25 cellular contexts compared by ENCODE assay signal in the genomic region with DNA sequence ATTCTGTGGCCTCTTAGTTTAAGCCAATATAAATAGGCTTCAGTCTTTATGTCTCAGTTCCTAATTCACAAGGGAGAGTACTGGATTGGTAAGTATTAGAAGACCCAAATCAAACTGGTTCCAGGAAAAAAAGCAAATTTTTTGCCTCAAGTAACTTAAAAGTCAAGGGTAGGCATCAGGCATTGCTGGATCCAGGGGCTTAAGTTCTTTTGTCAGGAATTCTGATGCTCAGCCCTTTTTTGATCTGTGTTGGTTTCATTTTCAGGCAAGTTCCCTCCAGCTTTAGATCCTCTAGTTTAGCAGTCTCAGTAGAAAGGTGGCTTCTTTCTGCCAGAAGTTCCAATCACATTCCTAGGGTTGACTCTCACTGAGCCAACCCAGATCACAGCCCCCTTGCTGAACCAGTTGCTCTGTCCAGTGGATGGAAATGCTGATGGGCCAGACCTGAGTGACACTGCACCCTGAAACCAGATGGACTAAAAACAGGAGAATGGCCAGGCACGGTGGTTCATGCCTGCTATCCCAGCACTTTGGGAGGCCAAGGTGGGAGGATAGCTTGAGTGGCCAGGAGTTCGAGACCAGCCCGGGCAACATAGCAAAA.
"Had no signal": no experiment of that assay in that cellular context is flagged by ENCODE, and none has a peak within 500 bp of the region (broad histone marks: within the 10 kb centered on the region; RNA-seq: fewer than 3 reads in every experiment).

No MANE protein-coding gene starts in this region.

- H3K4me3 ChIP-seq: breast epithelium, esophagus muscularis mucosa, left ventricle myocardium inferior, ovary, skin epidermis, testis had no signal

- DNase-seq: activated CD4-positive, alpha-beta T cell treated with anti-CD3 and anti-CD28 coated beads for 48 hours; activated CD4-positive, alpha-beta T cell treated with anti-CD3 and anti-CD28 coated beads, Interleukin-2, amount 50 U/mL, for 48 hours; activated CD8-positive, alpha-beta memory T cell treated with anti-CD3 and anti-CD28 coated beads for 24 hours; activated gamma-delta T cell treated with Interleukin-2 at 50 U/mL for 16 hours; activated naive CD4-positive, alpha-beta T cell treated with anti-CD3 and anti-CD28 coated beads, Interleukin-2, amount 50 U/mL, for 16 hours; activated T-cell treated with anti-CD3 and anti-CD28 coated beads, Interleukin-2, amount 50 U/mL, for 1 hour; central memory CD4-positive, alpha-beta T cell; dermis blood vessel endothelial cell; effector CD4-positive, alpha-beta T cell; foreskin keratinocyte; left ventricle myocardium inferior; ovary; stimulated activated CD4-positive, alpha-beta T cell treated with anti-CD3 and anti-CD28 coated beads, Interleukin-12 subunit alpha, Interleukin-12 subunit beta, amount 100 ng/mL, for 4 hours; stimulated activated CD4-positive, alpha-beta T cell treated with anti-CD3 and anti-CD28 coated beads, Interleukin-4, amount 100 ng/mL, for 1 hour; stimulated activated naive CD8-positive, alpha-beta T cell treated with anti-CD3 and anti-CD28 coated beads, Interleukin-15, Interleukin-2, amounts not matched to agents 100 U/mL and 50 U/mL, for 24 hours; testis; trophoblast cell had no signal

- ATAC-seq: activated CD4-positive, CD25-positive, alpha-beta regulatory T cell treated with anti-CD3 and anti-CD28 coated beads, Interleukin-2, amount 50 U/mL, for 24 hours; activated T-helper 17 cell treated with anti-CD3 and anti-CD28 coated beads, Interleukin-2, amount 50 U/mL, for 72 hours; foreskin keratinocyte; stimulated activated naive CD8-positive, alpha-beta T cell treated with anti-CD3 and anti-CD28 coated beads, Interleukin-15, Interleukin-2, amounts not matched to agents 100 U/mL and 50 U/mL, for 24 hours had no signal

- FAIRE-seq: islet of Langerhans, urothelium cell line had no signal

- H3K9me3 ChIP-seq: breast epithelium, esophagus muscularis mucosa, left ventricle myocardium inferior, ovary, testis had no signal

- H3K36me3 ChIP-seq: breast epithelium, esophagus muscularis mucosa, left ventricle myocardium inferior, ovary had no signal

- H3K27ac ChIP-seq: breast epithelium, esophagus muscularis mucosa, foreskin keratinocyte, left ventricle myocardium inferior, ovary, skin epidermis, testis, VCaP had no signal

- H3K27me3 ChIP-seq: breast epithelium, esophagus muscularis mucosa, foreskin keratinocyte, ovary, testis had no signal
